In the genomic region with DNA sequence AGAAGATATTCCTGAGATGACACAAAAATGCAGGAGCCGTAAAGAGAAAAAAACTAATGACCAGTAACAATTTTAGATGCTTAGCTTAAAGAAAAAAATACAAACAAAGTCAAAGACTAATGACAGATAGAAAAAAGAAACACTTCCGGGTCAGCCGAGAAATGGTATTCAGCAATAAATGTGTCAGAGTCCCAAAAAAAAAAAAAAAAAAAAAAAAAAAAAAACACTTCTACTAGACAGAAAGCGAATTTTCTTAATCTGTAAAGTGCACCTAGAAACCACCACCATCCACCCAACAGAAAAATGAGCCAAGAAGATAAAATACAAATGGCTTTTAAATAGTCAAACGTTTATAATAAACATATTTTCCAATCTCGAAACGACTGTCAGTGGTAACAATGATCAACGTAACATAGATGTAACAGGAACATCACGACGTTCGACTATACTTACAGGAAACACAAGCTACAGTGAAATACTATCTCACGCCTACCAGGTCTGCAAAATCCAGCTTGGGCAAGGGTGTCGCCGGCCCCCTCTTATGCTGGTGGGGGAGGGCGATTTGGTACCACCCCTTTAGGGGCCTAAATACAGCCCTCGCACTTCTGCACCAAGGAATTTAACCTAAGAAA, we compare ENCODE assay signal across 9 cellular contexts. TPM values are rescaled to one million over a fixed set of nuclear protein-coding genes. Genes with fewer than 3 reads are reported as not detected.
DNase-seq lines count a peak whose midpoint lies in the region; ATAC-seq, FAIRE-seq and TF ChIP-seq lines count a peak whose summit lies in the region.
"Had no signal": no experiment of that assay in that cellular context is flagged by ENCODE, and none has a peak within 500 bp of the region (broad histone marks: within the 10 kb centered on the region; RNA-seq: fewer than 3 reads in every experiment).

No MANE protein-coding gene starts in this region.

- H3K9me3 ChIP-seq in H1 (ENCODE audit: insufficient read depth in 2 of 2, low read depth in 1 of 2, low read length in 1 of 2) (no peaks in the 10 kb centered on the region), neural cell (ENCODE audit: low read length) (no peaks in the 10 kb centered on the region)

- no peak for TF ChIP-seq POLR2A in H1 (IDR thresholded peaks at IDR 0.05; ENCODE audit: control extremely low read depth in 1 of 2, low read depth in 2 of 2, low read length in 2 of 2)

- peaks cover 0 to 7% of the 10 kb centered on the region in 2 experiments for H4K20me1 ChIP-seq in H1 (replicated peaks in 1 of 2; ENCODE audit: control insufficient read depth in 1 of 2, insufficient read depth in 2 of 2, low read length in 2 of 2)
- H4K20me1 ChIP-seq in neural cell (ENCODE audit: insufficient read depth): peaks cover 4% of the 10 kb centered on the region

- no peak overlapping the region for H2BK120ac ChIP-seq in H1 (replicated peaks; ENCODE audit: low read depth, low read length)

- H3K4ac ChIP-seq in H1 (replicated peaks; ENCODE audit: insufficient read length, low read depth, low read length): no peak overlapping the region

- TF ChIP-seq CTCF in H1 (IDR thresholded peaks at IDR 0.05; ENCODE audit: control extremely low read depth in 1 of 3, insufficient read depth in 1 of 3, low read depth in 1 of 3, low read length in 3 of 3) (no peak), neural cell (IDR thresholded peaks at IDR 0.05; ENCODE audit: poor library complexity, severe bottlenecking) (no peak)

- H4K91ac ChIP-seq in H1 (replicated peaks; ENCODE audit: insufficient read length, low read length): no peak overlapping the region

- no peaks in the 10 kb centered on the region for H3F3A ChIP-seq in neural cell (ENCODE audit: insufficient read depth, low read length, poor library complexity, severe bottlenecking)

- H3K4me3 ChIP-seq in H1 (ENCODE audit: extremely low read depth in 1 of 4, insufficient read depth in 2 of 4, low read depth in 3 of 4, low read length in 4 of 4) (peak overlapping the region; percentile 86 to 91 (median 88); a peak in 7 of 8 replicates), neural cell (ENCODE audit: low read length) (peak overlapping the region; percentile 99)

- H2AK5ac ChIP-seq in H1 (ENCODE audit: low read depth, low read length): no peak overlapping the region

- H4K5ac ChIP-seq in H1 (ENCODE audit: insufficient read length, low read depth, low read length): no peak overlapping the region

- TF ChIP-seq EP300 in H1 (IDR thresholded peaks at IDR 0.05; ENCODE audit: borderline replicate concordance in 1 of 2, low read depth in 2 of 2, low read length in 2 of 2) (no peak), neural cell (conservative IDR thresholded peaks at IDR 0.05; ENCODE audit: poor library complexity, severe bottlenecking) (no peak)

- FAIRE-seq in GM19239 (lab: Jason Lieb, UNC): peak; percentile 82
- FAIRE-seq in H1 (lab: Jason Lieb, UNC): peak; percentile 50
- FAIRE-seq: TTC549 had no signal

- CTCF ChIA-PET in H1 (lab: Charles Lee; ENCODE audit: partially characterized antibody): interaction anchor here (0.6 to 2.4 kb wide), 5 partner anchors 10 to 177 kb away, joined by 3 to 12 read pairs (median 3); no protein-coding TSS in a partner anchor

- H2AFZ ChIP-seq in H1 (ENCODE audit: low read length): no peak overlapping the region
- no peak overlapping the region for H2AFZ ChIP-seq in neural cell (ENCODE audit: low read depth, low read length)

- H3K56ac ChIP-seq in H1 (replicated peaks; ENCODE audit: insufficient read length, low read depth, low read length): no peak overlapping the region

- H3K79me2 ChIP-seq in H1 (ENCODE audit: control insufficient read depth in 1 of 2, insufficient read depth in 2 of 2, low read length in 2 of 2) (peaks cover 0 to 33% of the 10 kb centered on the region in 2 experiments; a peak in 3 of 4 replicates), neural cell (replicated peaks; ENCODE audit: insufficient read depth, low read length) (peaks cover 17% of the 10 kb centered on the region)

- peaks cover 14% of the 10 kb centered on the region for H3K23me2 ChIP-seq in H1 (ENCODE audit: low read depth, low read length)

- TF ChIP-seq RAD21 in H1 (IDR thresholded peaks at IDR 0.05 in 1 of 2, conservative IDR thresholded peaks at IDR 0.05 in 1 of 2; ENCODE audit: low read depth in 2 of 2, low read length in 2 of 2) (no peak), neural cell (conservative IDR thresholded peaks at IDR 0.05) (no peak)

- H3K18ac ChIP-seq in H1 (ENCODE audit: extremely low read depth, low read length): no peak overlapping the region

- no peaks in the 10 kb centered on the region for H3K27me3 ChIP-seq in H1 (replicated peaks in 1 of 4; ENCODE audit: control insufficient read depth in 3 of 4, extremely low read depth in 1 of 4, insufficient read depth in 3 of 4, low read length in 3 of 4)
- H3K27me3 ChIP-seq in neural cell (ENCODE audit: insufficient read depth, low read depth, low read length): no peaks in the 10 kb centered on the region

- H3K4me2 ChIP-seq in H1 (ENCODE audit: insufficient read depth in 1 of 2, low read depth in 2 of 2, low read length in 2 of 2) (peak overlapping the region; percentile 89 to 99), neural cell (ENCODE audit: low read length) (peak overlapping the region; percentile 88)

- H3K27ac ChIP-seq in H1 (ENCODE audit: low read depth, low read length) (no peak overlapping the region), neural cell (ENCODE audit: low read length) (no peak overlapping the region)

- H3K36me3 ChIP-seq in H1 (ENCODE audit: control insufficient read depth in 2 of 4, insufficient read depth in 4 of 4, low read length in 3 of 4) (no peaks in the 10 kb centered on the region), neural cell (ENCODE audit: insufficient read depth, low read length) (no peaks in the 10 kb centered on the region)

- H3K9ac ChIP-seq in H1 (replicated peaks in 1 of 4; ENCODE audit: extremely low read depth in 1 of 4, low read depth in 3 of 4, low read length in 3 of 4) (peak overlapping the region in 1 of 4 experiments; percentile 39; a peak in 1 of 7 replicates), neural cell (ENCODE audit: low read length) (peak overlapping the region; percentile 81)

- ATAC-seq in GM19397 (IDR thresholded peaks at IDR 0.05; ENCODE audit: unreplicated experiment) (no peak), HG03442 (IDR thresholded peaks at IDR 0.05; ENCODE audit: unreplicated experiment) (no peak)

- H2BK12ac ChIP-seq in H1 (ENCODE audit: low read depth, low read length): no peak overlapping the region

- DNase-seq in GM19239 (ENCODE audit: insufficient read length, low spot score): no peak
- DNase-seq in RKO (ENCODE audit: low spot score): peak; percentile 61
- no peak for DNase-seq in H1 (ENCODE audit: low read depth in 1 of 2, low spot score in 2 of 2)
- DNase-seq in iPS-NIHi11 (ENCODE audit: low spot score): no peak
- DNase-seq in activated effector memory CD4-positive, alpha-beta T cell treated with anti-CD3 and anti-CD28 coated beads, Interleukin-2, amount 50 U/mL, for 16 hours: no peak

- no peak overlapping the region for H3K23ac ChIP-seq in H1 (ENCODE audit: insufficient read length)

- no peak overlapping the region for H2BK20ac ChIP-seq in H1 (ENCODE audit: low read length)

- H3K14ac ChIP-seq in H1 (ENCODE audit: insufficient read length): no peak overlapping the region

- POLR2A ChIA-PET in H1 (lab: Charles Lee; ENCODE audit: partially characterized antibody): interaction anchor here (0.9 to 2.6 kb wide), 5 partner anchors 8 to 29 kb away, joined by 3 to 13 read pairs (median 9); a partner anchor contains a TSS

- H4K8ac ChIP-seq in H1 (ENCODE audit: extremely low read depth, insufficient read depth, low read length): no peak overlapping the region

- no peaks in the 10 kb centered on the region for H3K9me2 ChIP-seq in neural cell (ENCODE audit: insufficient read depth, low read length)

- peaks cover 4% of the 10 kb centered on the region for H3K79me1 ChIP-seq in H1 (ENCODE audit: low read depth, low read length)

- 56% methylated on average over 16 of the region's 16 CpGs; no CpG with 5 or more reads in 1 of the 2 experiments for WGBS in H1 (ENCODE audit: extremely low coverage in 1 of 2, insufficient coverage in 1 of 2, insufficient read length in 1 of 2, insufficient replicate concordance in 2 of 2, low coverage in 1 of 2, low lambda C conversion rate in 2 of 2, missing lambda C conversion rate in 1 of 2), 2 experiments

- no peak overlapping the region for H2BK15ac ChIP-seq in H1 (ENCODE audit: low read length)

- H2BK5ac ChIP-seq in H1 (ENCODE audit: low read depth, low read length): no peak overlapping the region

- peaks cover 0 to 7% (median 2%) of the 10 kb centered on the region in 4 experiments; a peak in 5 of 7 replicates for H3K4me1 ChIP-seq in H1 (replicated peaks in 1 of 4; ENCODE audit: control insufficient read depth in 3 of 4, insufficient read depth in 4 of 4, low read length in 3 of 4)

RNA-seq across cellular contexts. Expression of a gene that starts 10.6 kb away (rescaled TPM):
- 41.2 and 45.3 TPM in 2 replicates for total RNA-seq in H1 (2021; fragmentation: NEBNext Ultra II Directional; extraction: Animal tissue kit (Norgen Biotek cat#: 25700))
- polyA plus RNA-seq in H1 (2011; rRNA removed) (87.4 and 98.0 TPM in 2 replicates), neural cell (116 and 140 TPM in 2 replicates)
- 60.4 TPM for polyA plus RNA-seq in H1 (2011; cell fraction: cytosol; rRNA removed)
- 86.1 TPM for polyA plus RNA-seq in H1 (2011; cell fraction: nucleus; rRNA removed)
- 15.8 to 35.0 TPM (median 33.1 TPM) in 4 replicates for polyA plus RNA-seq in H1 (2012, experiment 1 of 2)
- polyA plus RNA-seq in H1 (2012, experiment 2 of 2): 33.7 TPM
- polyA plus RNA-seq in H1 (2013, experiment 1 of 2): 35.1 TPM
- polyA plus RNA-seq in H1 (2013, experiment 2 of 2): 34.7 TPM
- polyA minus RNA-seq in H1 (2011; rRNA and poly(A)+ RNA removed): 8.1 and 11.4 TPM in 2 replicates
- 24.5 TPM for polyA minus RNA-seq in H1 (2011; cell fraction: cytosol; rRNA and poly(A)+ RNA removed)
- 18.1 TPM for polyA minus RNA-seq in H1 (2011; cell fraction: nucleus; rRNA and poly(A)+ RNA removed)
- 49.9 and 68.2 TPM in 2 replicates for polyA minus RNA-seq in neural cell

RNA-seq across cellular contexts. Expression of a gene that starts 11.3 kb away (rescaled TPM):
- 45.9 and 53.2 TPM in 2 replicates for total RNA-seq in H1 (2021; fragmentation: NEBNext Ultra II Directional; extraction: Animal tissue kit (Norgen Biotek cat#: 25700))
- polyA plus RNA-seq in H1 (2011; rRNA removed) (14.3 and 44.7 TPM in 2 replicates), neural cell (2.2 and 3.5 TPM in 2 replicates)
- 15.0 TPM for polyA plus RNA-seq in H1 (2011; cell fraction: cytosol; rRNA removed)
- polyA plus RNA-seq in H1 (2011; cell fraction: nucleus; rRNA removed): 29.0 TPM
- 15.6 to 26.7 TPM (median 23.8 TPM) in 4 replicates for polyA plus RNA-seq in H1 (2012, experiment 1 of 2)
- 21.5 TPM for polyA plus RNA-seq in H1 (2012, experiment 2 of 2)
- 27.2 TPM for polyA plus RNA-seq in H1 (2013, experiment 1 of 2)
- polyA plus RNA-seq in H1 (2013, experiment 2 of 2): 28.5 TPM
- polyA minus RNA-seq in H1 (2011; rRNA and poly(A)+ RNA removed): 1.1 and 2.2 TPM in 2 replicates
- polyA minus RNA-seq in H1 (2011; cell fraction: cytosol; rRNA and poly(A)+ RNA removed): 32.1 TPM
- polyA minus RNA-seq in H1 (2011; cell fraction: nucleus; rRNA and poly(A)+ RNA removed): 10.4 TPM
- polyA minus RNA-seq in neural cell: 1.3 and 5.6 TPM in 2 replicates

RNA-seq across cellular contexts. Expression of a gene that starts 26.4 kb away (rescaled TPM):
- total RNA-seq in H1 (2021; fragmentation: NEBNext Ultra II Directional; extraction: Animal tissue kit (Norgen Biotek cat#: 25700)): 42.4 and 44.3 TPM in 2 replicates
- polyA plus RNA-seq in H1 (2011; rRNA removed) (44.3 and 69.6 TPM in 2 replicates), neural cell (9.2 and 18.5 TPM in 2 replicates)
- polyA plus RNA-seq in H1 (2011; cell fraction: cytosol; rRNA removed): 21.3 TPM
- 69.2 TPM for polyA plus RNA-seq in H1 (2011; cell fraction: nucleus; rRNA removed)
- 35.1 to 44.9 TPM (median 43.7 TPM) in 4 replicates for polyA plus RNA-seq in H1 (2012, experiment 1 of 2)
- polyA plus RNA-seq in H1 (2012, experiment 2 of 2): 33.4 TPM
- 22.8 TPM for polyA plus RNA-seq in H1 (2013, experiment 1 of 2)
- polyA plus RNA-seq in H1 (2013, experiment 2 of 2): 21.3 TPM
- polyA minus RNA-seq in H1 (2011; rRNA and poly(A)+ RNA removed): 18.8 and 19.5 TPM in 2 replicates
- 24.8 TPM for polyA minus RNA-seq in H1 (2011; cell fraction: cytosol; rRNA and poly(A)+ RNA removed)
- 20.1 TPM for polyA minus RNA-seq in H1 (2011; cell fraction: nucleus; rRNA and poly(A)+ RNA removed)
- 14.6 and 20.7 TPM in 2 replicates for polyA minus RNA-seq in neural cell

RNA-seq across cellular contexts. Expression of a gene that starts 30.5 kb away (rescaled TPM):
- 10.2 and 10.8 TPM in 2 replicates for total RNA-seq in H1 (2021; fragmentation: NEBNext Ultra II Directional; extraction: Animal tissue kit (Norgen Biotek cat#: 25700))
- 5.4 and 9.8 TPM in 2 replicates for polyA plus RNA-seq in H1 (2011; rRNA removed)
- polyA plus RNA-seq in H1 (2011; cell fraction: cytosol; rRNA removed): 3.8 TPM
- polyA plus RNA-seq in H1 (2011; cell fraction: nucleus; rRNA removed): 8.3 TPM
- polyA plus RNA-seq in H1 (2012, experiment 1 of 2): 2.4 to 6.3 TPM (median 5.5 TPM) in 4 replicates
- polyA plus RNA-seq in H1 (2012, experiment 2 of 2): 4.1 TPM
- polyA plus RNA-seq in H1 (2013, experiment 1 of 2): 7.0 TPM
- 6.6 TPM for polyA plus RNA-seq in H1 (2013, experiment 2 of 2)
- 1.0 TPM in 1 of 2 replicates, not detected in the other for polyA minus RNA-seq in H1 (2011; rRNA and poly(A)+ RNA removed)
- polyA minus RNA-seq in H1 (2011; cell fraction: cytosol; rRNA and poly(A)+ RNA removed): 7.4 TPM
- polyA minus RNA-seq in H1 (2011; cell fraction: nucleus; rRNA and poly(A)+ RNA removed): 7.8 TPM
- polyA plus RNA-seq in neural cell: 1.6 TPM in 2 replicates
- 2.4 and 2.7 TPM in 2 replicates for polyA minus RNA-seq in neural cell

RNA-seq across cellular contexts. Expression of a gene that starts 30.5 kb away (rescaled TPM):
- 61.4 and 65.7 TPM in 2 replicates for total RNA-seq in H1 (2021; fragmentation: NEBNext Ultra II Directional; extraction: Animal tissue kit (Norgen Biotek cat#: 25700))
- polyA plus RNA-seq in H1 (2011; rRNA removed) (17.1 and 39.6 TPM in 2 replicates), neural cell (12.7 and 13.3 TPM in 2 replicates)
- polyA plus RNA-seq in H1 (2011; cell fraction: cytosol; rRNA removed): 24.4 TPM
- polyA plus RNA-seq in H1 (2011; cell fraction: nucleus; rRNA removed): 75.6 TPM
- 35.8 to 66.0 TPM (median 58.3 TPM) in 4 replicates for polyA plus RNA-seq in H1 (2012, experiment 1 of 2)
- 37.8 TPM for polyA plus RNA-seq in H1 (2012, experiment 2 of 2)
- 58.4 TPM for polyA plus RNA-seq in H1 (2013, experiment 1 of 2)
- 60.6 TPM for polyA plus RNA-seq in H1 (2013, experiment 2 of 2)
- polyA minus RNA-seq in H1 (2011; rRNA and poly(A)+ RNA removed): 20.5 TPM in 2 replicates
- polyA minus RNA-seq in H1 (2011; cell fraction: cytosol; rRNA and poly(A)+ RNA removed): 26.4 TPM
- 39.3 TPM for polyA minus RNA-seq in H1 (2011; cell fraction: nucleus; rRNA and poly(A)+ RNA removed)
- 15.4 and 23.6 TPM in 2 replicates for polyA minus RNA-seq in neural cell
